In the genomic region with DNA sequence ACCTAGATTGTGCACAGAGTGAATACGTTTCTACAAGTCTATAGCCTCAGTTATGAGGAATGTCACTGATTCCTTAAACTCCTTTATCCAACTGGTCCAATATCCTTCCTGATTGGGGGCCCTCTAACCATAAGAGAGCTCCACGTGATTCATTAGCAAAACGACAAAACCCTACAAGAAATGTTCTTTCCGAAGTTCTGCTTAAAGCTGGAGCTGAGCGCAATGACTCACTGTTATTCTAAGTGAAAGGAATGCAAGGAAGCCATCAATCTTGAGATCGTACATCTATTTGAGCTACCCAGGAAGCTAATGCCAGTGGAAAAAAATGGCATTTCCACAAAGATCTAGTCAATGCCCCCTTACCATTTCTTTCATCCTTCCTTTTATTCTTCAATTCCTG, we compare ENCODE assay signal across 15 cellular contexts.
DNase-seq lines count a peak whose midpoint lies in the region; ATAC-seq, FAIRE-seq and TF ChIP-seq lines count a peak whose summit lies in the region.
"Had no signal": no experiment of that assay in that cellular context is flagged by ENCODE, and none has a peak within 500 bp of the region (broad histone marks: within the 10 kb centered on the region; RNA-seq: fewer than 3 reads in every experiment).

No MANE protein-coding gene starts in this region.

- no peak for ATAC-seq in activated CD4-positive, CD25-positive, alpha-beta regulatory T cell treated with anti-CD3 and anti-CD28 coated beads, Interleukin-2, amount 50 U/mL, for 24 hours

- no peaks in the 10 kb centered on the region for H3K4me1 Mint-ChIP-seq in HFFc6 (ENCODE audit: low read depth)
- H3K4me1 Mint-ChIP-seq: memory B cell had no signal

- H3K4me3 ChIP-seq in A673 (ENCODE audit: low read depth, low read length, poor library complexity, severe bottlenecking) (no peak overlapping the region), bronchial epithelial cell (ENCODE audit: low read depth, low read length) (no peak overlapping the region), kidney epithelial cell (ENCODE audit: low read depth, low read length) (no peak overlapping the region)
- H3K4me3 ChIP-seq: SJCRH30, suprapubic skin had no signal

- DNase-seq in A673 (ENCODE audit: low spot score) (peak; percentile 27), LHCN-M2 (ENCODE audit: low read depth) (peak; percentile 94), bronchial epithelial cell (ENCODE audit: low read depth) (peak; percentile 15), kidney epithelial cell (ENCODE audit: low read depth) (peak; percentile 91), RKO (ENCODE audit: low spot score) (no peak), NCI-H2081 treated with DMSO at 0.1 percent for 48 hours (lab: John Stamatoyannopoulos, UW) (no peak), HFFc6 (no peak)
- DNase-seq: activated T-cell treated with anti-CD3 and anti-CD28 coated beads, Interleukin-2, amount 50 U/mL, for 48 hours; NCI-H1105; NCI-H524 treated with DMSO at 0.1 percent for 48 hours; retina; SJCRH30 had no signal

- no peaks in the 10 kb centered on the region for H3K27me3 ChIP-seq in A673 (replicated peaks; ENCODE audit: insufficient read depth, low read depth, low read length, poor library complexity)
- H3K27me3 ChIP-seq in bronchial epithelial cell (ENCODE audit: control insufficient read depth, insufficient read depth, low read length): no peaks in the 10 kb centered on the region
- H3K27me3 ChIP-seq in kidney epithelial cell (ENCODE audit: control insufficient read depth, insufficient read depth, low read length): no peaks in the 10 kb centered on the region
- H3K27me3 ChIP-seq: SJCRH30, suprapubic skin had no signal

- CTCF ChIA-PET in A673 (lab: Charles Lee): no interaction called here

- no peaks in the 10 kb centered on the region for H3K27me3 Mint-ChIP-seq in HFFc6 (ENCODE audit: insufficient read depth)
- H3K27me3 Mint-ChIP-seq: memory B cell had no signal

- H3K4me1 ChIP-seq in A673 (ENCODE audit: insufficient read depth, low read length, poor library complexity, severe bottlenecking): no peaks in the 10 kb centered on the region
- H3K4me1 ChIP-seq: SJCRH30, suprapubic skin had no signal

- no peak overlapping the region for H3K27ac Mint-ChIP-seq in HFFc6
- H3K27ac Mint-ChIP-seq: memory B cell had no signal

- intact Hi-C loops in A673 (cut with micrococcal nuclease; ENCODE audit: unreplicated experiment): no loop called here

- TF ChIP-seq CTCF in A673 (conservative IDR thresholded peaks at IDR 0.05; ENCODE audit: low read depth, low read length): no peak
- TF ChIP-seq CTCF in bronchial epithelial cell (IDR thresholded peaks at IDR 0.05; ENCODE audit: insufficient read depth, low read length, severe bottlenecking): no peak
- TF ChIP-seq CTCF in kidney epithelial cell (IDR thresholded peaks at IDR 0.05; ENCODE audit: insufficient read depth, low read length, poor library complexity, severe bottlenecking): no peak
- no peak for TF ChIP-seq CTCF in HFFc6 (IDR thresholded peaks at IDR 0.05)

- no peaks in the 10 kb centered on the region for H3K36me3 Mint-ChIP-seq in HFFc6 (ENCODE audit: low read depth)
- H3K36me3 Mint-ChIP-seq: memory B cell had no signal

- H3K4me3 Mint-ChIP-seq in HFFc6: no peak overlapping the region
- H3K4me3 Mint-ChIP-seq: memory B cell had no signal

- BruUV-seq in A673 (replicated peaks; lab: Mats Ljungman, UMichigan): no TSS peak

- no peak overlapping the region for H3K27ac ChIP-seq in A673 (ENCODE audit: low read depth, low read length, poor library complexity, severe bottlenecking)
- H3K27ac ChIP-seq: SJCRH30, suprapubic skin had no signal

- no peaks in the 10 kb centered on the region for H3K9me3 ChIP-seq in A673 (ENCODE audit: low read depth, low read length, poor library complexity, severe bottlenecking)
- H3K9me3 ChIP-seq: SJCRH30, suprapubic skin had no signal

- peaks cover 39% of the 10 kb centered on the region for H3K9me3 Mint-ChIP-seq in HFFc6

- H3K36me3 ChIP-seq in A673 (ENCODE audit: insufficient read depth, low read length, poor library complexity, severe bottlenecking): no peaks in the 10 kb centered on the region
- no peaks in the 10 kb centered on the region for H3K36me3 ChIP-seq in bronchial epithelial cell (ENCODE audit: control insufficient read depth, insufficient read depth, low read length)
- H3K36me3 ChIP-seq in kidney epithelial cell (ENCODE audit: control insufficient read depth, insufficient read depth, low read length): no peaks in the 10 kb centered on the region
- H3K36me3 ChIP-seq: SJCRH30, suprapubic skin had no signal

- no peak for FAIRE-seq in bronchial epithelial cell (lab: Jason Lieb, UNC)

- POLR2A ChIA-PET in A673 (lab: Charles Lee; ENCODE audit: low non-redundant PET): no interaction called here

Comparison
In these comparisons a context has a peak if more than half of its experiments do, and no peak if none do; other contexts are left out.
1. DNase-seq: peak in A673 (single experiment), LHCN-M2 (single experiment), bronchial epithelial cell (single experiment) and kidney epithelial cell (single experiment); none in RKO (single experiment), NCI-H2081 treated with DMSO at 0.1 percent for 48 hours (single experiment) and HFFc6 (single experiment).